Comparison of ENCODE assay signal across 8 cellular contexts in genomic region chr6:18264338-18265098, GRCh38. TPM values are rescaled to one million over a fixed set of nuclear protein-coding genes. Genes with fewer than 3 reads are reported as not detected.
A peak's percentile ranks its signal among the peaks of the same experiment; 100 is the strongest.
DNase-seq lines count a peak whose midpoint lies in the region; ATAC-seq and TF ChIP-seq lines count a peak whose summit lies in the region.

Gene DEK (minus strand): TSS chr6:18264530. CDS start chr6:18263987, 543 bp downstream.

- H3K4me3 ChIP-seq in BLaER1 = peak within 1 kb of the TSS; percentile 96
- peak within 1 kb of the TSS; percentile 94 to 96 for H3K4me3 ChIP-seq in left lung

- H3K9ac ChIP-seq in BLaER1 = peak within 1 kb of the TSS; percentile 98

- H3K4me3 Mint-ChIP-seq in dendritic cell treated with granulocyte-macrophage colony-stimulating factor and Interleukin-4, amounts not matched to agents 40 ng/mL and 50 ng/mL, for 4 days = peak within 1 kb of the TSS; percentile 98

- H3K27me3 ChIP-seq in BLaER1 (no peaks in the 10 kb centered on the region), left lung (no peaks in the 10 kb centered on the region)

- peak within 1 kb of the TSS; percentile 98 for H3K27ac ChIP-seq in BLaER1
- H3K27ac ChIP-seq in left lung = peak within 1 kb of the TSS; percentile 93 to 96

- H3K36me3 ChIP-seq in BLaER1 (peaks cover 23% of the 10 kb centered on the region), left lung (no peaks in the 10 kb centered on the region)

- peak within 1 kb of the TSS; percentile 96 for H3K27ac Mint-ChIP-seq in dendritic cell treated with granulocyte-macrophage colony-stimulating factor and Interleukin-4, amounts not matched to agents 40 ng/mL and 50 ng/mL, for 4 days

- H3K9me3 ChIP-seq in BLaER1 = peaks cover 18% of the 10 kb centered on the region
- H3K9me3 ChIP-seq in left lung = peaks cover 0 to 2% of the 10 kb centered on the region in 2 donors

- no peaks in the 10 kb centered on the region for H3K9me3 Mint-ChIP-seq in dendritic cell treated with granulocyte-macrophage colony-stimulating factor and Interleukin-4, amounts not matched to agents 40 ng/mL and 50 ng/mL, for 4 days

- ATAC-seq in HG03469 (IDR thresholded peaks at IDR 0.05; ENCODE audit: unreplicated experiment) = peak; percentile 16
- ATAC-seq in left lung = peak; percentile 76

- peaks cover 36% of the 10 kb centered on the region for H4K20me1 ChIP-seq in BLaER1

- TF ChIP-seq CTCF in left lung (IDR thresholded peaks at IDR 0.05) = peak; percentile 45 to 64

- intact Hi-C loops in dendritic cell treated with granulocyte-macrophage colony-stimulating factor and Interleukin-4, amounts not matched to agents 40 ng/mL and 50 ng/mL, for 4 days (cut with micrococcal nuclease) = loop anchor here (5.0 to 10.0 kb wide), 4 partner anchors 58 to 238 kb away; partner anchors contain the start of genes KDM1B, RNF144B and TPMT
- intact Hi-C loops in left lung (cut with DNase I) = no loop called here

- DNase-seq in GM19240 (ENCODE audit: insufficient read length, low spot score) (peak; percentile 20), NCI-H526 (lab: John Stamatoyannopoulos, UW) (peak; percentile 85 to 97), left lung (peak; percentile 86 to 94)
- DNase-seq in activated CD4-positive, alpha-beta T cell treated with anti-CD3 and anti-CD28 coated beads, Interleukin-2, amount 50 U/mL, for 1 hour = peak; percentile 87
- peak; percentile 85 for DNase-seq in stimulated activated CD4-positive, alpha-beta T cell treated with anti-CD3 and anti-CD28 coated beads, Interleukin-2, amount 100 ng/mL, for 4 hours (ENCODE audit: low read depth)

- peak within 1 kb of the TSS; percentile 92 for H3K4me2 ChIP-seq in BLaER1

- peaks cover 56% of the 10 kb centered on the region for H3K4me1 ChIP-seq in BLaER1
- H3K4me1 ChIP-seq in left lung = peaks cover 8 to 46% of the 10 kb centered on the region in 2 donors

- H3K4me1 Mint-ChIP-seq in dendritic cell treated with granulocyte-macrophage colony-stimulating factor and Interleukin-4, amounts not matched to agents 40 ng/mL and 50 ng/mL, for 4 days (ENCODE audit: low read depth) = peaks cover 39% of the 10 kb centered on the region

- peaks cover 36% of the 10 kb centered on the region for H3K36me3 Mint-ChIP-seq in dendritic cell treated with granulocyte-macrophage colony-stimulating factor and Interleukin-4, amounts not matched to agents 40 ng/mL and 50 ng/mL, for 4 days (ENCODE audit: low read depth)

- no peaks in the 10 kb centered on the region for H3K27me3 Mint-ChIP-seq in dendritic cell treated with granulocyte-macrophage colony-stimulating factor and Interleukin-4, amounts not matched to agents 40 ng/mL and 50 ng/mL, for 4 days

RNA-seq across cellular contexts. Expression of gene DEK, which starts in this region (rescaled TPM):
- 10 to 100 TPM; 60.7 to 73.8 TPM for total RNA-seq in left lung

Comparison
In these comparisons a context has a peak if more than half of its experiments do, and no peak if none do; other contexts are left out.
1. Peak in every context shown above with its lines: DNase-seq, ATAC-seq, H3K4me3 ChIP-seq and H3K27ac ChIP-seq.
2. DNase-seq: peak in every context shown above with its lines; median percentile 91 in NCI-H526; 90 in left lung; 87 in activated CD4-positive, alpha-beta T cell treated with anti-CD3 and anti-CD28 coated beads, Interleukin-2, amount 50 U/mL, for 1 hour; 85 in stimulated activated CD4-positive, alpha-beta T cell treated with anti-CD3 and anti-CD28 coated beads, Interleukin-2, amount 100 ng/mL, for 4 hours; 20 in GM19240.